In the genomic region with DNA sequence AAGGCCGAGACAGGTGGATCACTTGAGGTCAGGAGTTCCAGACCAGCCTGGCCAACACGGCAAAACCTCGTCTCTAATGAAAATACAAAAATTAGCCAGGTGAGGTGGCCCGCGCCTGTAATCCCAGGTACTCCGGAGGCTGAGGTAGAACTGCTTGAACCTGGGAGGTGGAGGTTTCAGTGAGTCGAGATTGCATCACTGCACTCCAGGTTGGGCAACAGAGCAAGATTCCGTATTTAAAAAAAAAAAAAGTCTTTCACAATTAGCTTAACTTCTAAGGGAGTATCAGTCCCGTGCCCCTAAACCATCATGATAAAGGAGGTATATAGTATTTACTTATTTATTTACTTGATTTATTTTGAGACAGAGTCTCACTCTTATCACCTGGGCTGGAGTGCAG, we compare ENCODE assay signal across 18 cellular contexts. TPM values are rescaled to one million over a fixed set of nuclear protein-coding genes. Genes with fewer than 3 reads are reported as not detected.
A peak's percentile ranks its signal among the peaks of the same experiment; 100 is the strongest.
DNase-seq lines count a peak whose midpoint lies in the region; ATAC-seq and TF ChIP-seq lines count a peak whose summit lies in the region.
"Had no signal": no experiment of that assay in that cellular context is flagged by ENCODE, and none has a peak within 500 bp of the region (broad histone marks: within the 10 kb centered on the region; RNA-seq: fewer than 3 reads in every experiment).

No MANE protein-coding gene starts in this region.

- TF ChIP-seq POLR2A in NB4 (IDR thresholded peaks at IDR 0.05; ENCODE audit: extremely low read depth, insufficient read length): no peak

- H3K9me3 ChIP-seq in osteoblast (ENCODE audit: low read depth, low read length): no peaks in the 10 kb centered on the region
- H3K9me3 ChIP-seq: SJCRH30 had no signal

- peaks cover 69% of the 10 kb centered on the region for H3K4me1 Mint-ChIP-seq in dendritic cell treated with granulocyte-macrophage colony-stimulating factor and Interleukin-4, amounts not matched to agents 40 ng/mL and 50 ng/mL, for 4 days (ENCODE audit: low read depth)
- peaks cover 11 to 23% (median 21%) of the 10 kb centered on the region in 4 donors for H3K4me1 Mint-ChIP-seq in naive thymus-derived CD8-positive, alpha-beta T cell

- no peaks in the 10 kb centered on the region for H3K36me3 ChIP-seq in osteoblast (ENCODE audit: insufficient read depth, low read length)
- H3K36me3 ChIP-seq: SJCRH30 had no signal

- no peaks in the 10 kb centered on the region for H3K79me2 ChIP-seq in osteoblast (ENCODE audit: insufficient read depth, low read length)

- no peak overlapping the region; the same call in 1 of the 2 replicates for H3K4me3 ChIP-seq in HL-60 (replicated peaks; ENCODE audit: insufficient read depth, low read length)
- peak overlapping the region; percentile 29 for H3K4me3 ChIP-seq in NB4 (ENCODE audit: low read depth, low read length)
- H3K4me3 ChIP-seq in osteoblast (ENCODE audit: insufficient read depth, low read length): no peak overlapping the region
- H3K4me3 ChIP-seq: GM12878, SJCRH30 had no signal

- H3K27me3 Mint-ChIP-seq in dendritic cell treated with granulocyte-macrophage colony-stimulating factor and Interleukin-4, amounts not matched to agents 40 ng/mL and 50 ng/mL, for 4 days: no peaks in the 10 kb centered on the region
- H3K27me3 Mint-ChIP-seq in naive thymus-derived CD8-positive, alpha-beta T cell: peaks cover 0 to 3% (median 2%) of the 10 kb centered on the region in 5 donors
- H3K27me3 Mint-ChIP-seq: CD4-positive, alpha-beta T cell had no signal

- H3K4me3 Mint-ChIP-seq in dendritic cell treated with granulocyte-macrophage colony-stimulating factor and Interleukin-4, amounts not matched to agents 40 ng/mL and 50 ng/mL, for 4 days: no peak overlapping the region
- H3K4me3 Mint-ChIP-seq in naive thymus-derived CD8-positive, alpha-beta T cell: no peak overlapping the region

- H3K27me3 ChIP-seq in HL-60 (ENCODE audit: insufficient read depth, poor library complexity, severe bottlenecking) (no peaks in the 10 kb centered on the region), osteoblast (ENCODE audit: insufficient read depth, low read length) (no peaks in the 10 kb centered on the region)
- H3K27me3 ChIP-seq: SJCRH30 had no signal

- POLR2A ChIA-PET in naive thymus-derived CD8-positive, alpha-beta T cell (lab: Charles Lee): interaction anchor here (0.5 kb wide), 1 partner anchor 205 kb away, joined by 3 read pairs; no protein-coding TSS in a partner anchor

- H2AFZ ChIP-seq in osteoblast (ENCODE audit: low read length): no peak overlapping the region

- H3K4me1 ChIP-seq in osteoblast (ENCODE audit: insufficient read depth, low read length): peaks cover 23% of the 10 kb centered on the region
- H3K4me1 ChIP-seq: SJCRH30 had no signal

- no peaks in the 10 kb centered on the region for H3K9me3 Mint-ChIP-seq in dendritic cell treated with granulocyte-macrophage colony-stimulating factor and Interleukin-4, amounts not matched to agents 40 ng/mL and 50 ng/mL, for 4 days
- peaks cover 0 to 3% (median 0%) of the 10 kb centered on the region in 9 donors for H3K9me3 Mint-ChIP-seq in naive thymus-derived CD8-positive, alpha-beta T cell
- H3K9me3 Mint-ChIP-seq: CD4-positive, alpha-beta T cell had no signal

- DNase-seq in HL-60 (ENCODE audit: low read depth in 1 of 2, low spot score in 1 of 2) (peak in 1 of 2 experiments; percentile 68), NB4 (ENCODE audit: low read depth) (peak; percentile 61), osteoblast (ENCODE audit: insufficient read length, low spot score, missing footprints) (no peak)
- DNase-seq in naive thymus-derived CD8-positive, alpha-beta T cell: no peak
- DNase-seq: Calu3; CD4-positive, alpha-beta T cell; DMS79; HCEC 1CT; KBM-7; NCI-H1417 treated with DMSO at 0.1 percent for 48 hours; NCI-H226; NCI-H748 treated with DMSO at 0.1 percent for 48 hours; SJCRH30 had no signal

- ATAC-seq in GM21528 (IDR thresholded peaks at IDR 0.05; ENCODE audit: low FRiP score, unreplicated experiment): no peak
- no peak for ATAC-seq in naive thymus-derived CD8-positive, alpha-beta T cell
- ATAC-seq in HG03521 (IDR thresholded peaks at IDR 0.05; ENCODE audit: unreplicated experiment): no peak
- ATAC-seq: GM12878 had no signal

- peak overlapping the region; percentile 57 for H3K4me2 ChIP-seq in osteoblast (ENCODE audit: insufficient read depth, low read length)

- peak overlapping the region; percentile 47 for H3K27ac ChIP-seq in HL-60 (replicated peaks)
- peak overlapping the region; percentile 43 for H3K27ac ChIP-seq in osteoblast (ENCODE audit: low read depth, low read length)
- H3K27ac ChIP-seq: SJCRH30 had no signal

- intact Hi-C loops in dendritic cell treated with granulocyte-macrophage colony-stimulating factor and Interleukin-4, amounts not matched to agents 40 ng/mL and 50 ng/mL, for 4 days (cut with micrococcal nuclease): no loop called here

- no peak for TF ChIP-seq CTCF in HL-60 (IDR thresholded peaks at IDR 0.05; ENCODE audit: insufficient read depth, low read length)
- no peak for TF ChIP-seq CTCF in NB4 (IDR thresholded peaks at IDR 0.05; ENCODE audit: low read depth, low read length)
- no peak for TF ChIP-seq CTCF in osteoblast (IDR thresholded peaks at IDR 0.05; ENCODE audit: extremely low read depth, low read depth, low read length)

- peaks cover 2% of the 10 kb centered on the region for H3K36me3 Mint-ChIP-seq in dendritic cell treated with granulocyte-macrophage colony-stimulating factor and Interleukin-4, amounts not matched to agents 40 ng/mL and 50 ng/mL, for 4 days (ENCODE audit: low read depth)
- no peaks in the 10 kb centered on the region for H3K36me3 Mint-ChIP-seq in naive thymus-derived CD8-positive, alpha-beta T cell

- peak overlapping the region; percentile 79 for H3K27ac Mint-ChIP-seq in dendritic cell treated with granulocyte-macrophage colony-stimulating factor and Interleukin-4, amounts not matched to agents 40 ng/mL and 50 ng/mL, for 4 days
- H3K27ac Mint-ChIP-seq in naive thymus-derived CD8-positive, alpha-beta T cell: no peak overlapping the region
- H3K27ac Mint-ChIP-seq: CD4-positive, alpha-beta T cell had no signal

- H4K20me1 ChIP-seq in osteoblast (ENCODE audit: insufficient read depth, low read length): no peaks in the 10 kb centered on the region

RNA-seq across cellular contexts. Expression of gene MEFV, which starts 3.4 kb away (rescaled TPM):
- under 0.01 TPM in 1 of 2 replicates, not detected in the other for total RNA-seq in osteoblast
- total RNA-seq in naive thymus-derived CD8-positive, alpha-beta T cell: under 1 TPM; 0.41 to 0.60 TPM
- polyA plus RNA-seq in naive thymus-derived CD8-positive, alpha-beta T cell: not detected
- total RNA-seq: Calu3, G401, SJCRH30 had no signal

RNA-seq across cellular contexts. Expression of gene ZNF263, which starts 23.5 kb away (rescaled TPM):
- total RNA-seq in osteoblast: 55.7 and 65.1 TPM in 2 replicates
- total RNA-seq in naive thymus-derived CD8-positive, alpha-beta T cell: 10 to 100 TPM; 53.5 to 60.1 TPM
- polyA plus RNA-seq in naive thymus-derived CD8-positive, alpha-beta T cell: 10 to 100 TPM; 33.9 to 62.2 (median 54.2) TPM

RNA-seq across cellular contexts. Expression of gene ZNF200, which starts 24.9 kb away (rescaled TPM):
- 11.5 and 11.6 TPM in 2 replicates for total RNA-seq in osteoblast
- total RNA-seq in naive thymus-derived CD8-positive, alpha-beta T cell: 10 to 100 TPM; 24.5 to 25.8 TPM
- 10 to 100 TPM in 2 of 3 donors, 1 to 10 TPM in 1; 6.8 to 14.3 (median 13.9) TPM for polyA plus RNA-seq in naive thymus-derived CD8-positive, alpha-beta T cell

RNA-seq across cellular contexts. Expression of gene TIGD7, which starts 45.4 kb away (rescaled TPM):
- total RNA-seq in osteoblast: 3.8 and 6.5 TPM in 2 replicates
- 10 to 100 TPM; 12.6 to 15.6 TPM for total RNA-seq in naive thymus-derived CD8-positive, alpha-beta T cell
- 1 to 10 TPM; 5.8 to 7.0 (median 5.8) TPM for polyA plus RNA-seq in naive thymus-derived CD8-positive, alpha-beta T cell

RNA-seq across cellular contexts. Expression of gene ZNF75A, which starts 45.5 kb away (rescaled TPM):
- 21.8 and 26.1 TPM in 2 replicates for total RNA-seq in osteoblast
- total RNA-seq in naive thymus-derived CD8-positive, alpha-beta T cell: 100 to 1,000 TPM; 117 to 128 TPM
- 10 to 100 TPM; 18.2 to 32.3 (median 23.6) TPM for polyA plus RNA-seq in naive thymus-derived CD8-positive, alpha-beta T cell
